ENCODE assay signal across 20 cellular contexts in genomic region chr22:39925273-39925672, GRCh38. TPM values are rescaled to one million over a fixed set of nuclear protein-coding genes. Genes with fewer than 3 reads are reported as not detected.
A peak's percentile ranks its signal among the peaks of the same experiment; 100 is the strongest.
DNase-seq lines count a peak whose midpoint lies in the region; ATAC-seq and TF ChIP-seq lines count a peak whose summit lies in the region.
"Had no signal": no experiment of that assay in that cellular context is flagged by ENCODE, and none has a peak within 500 bp of the region (broad histone marks: within the 10 kb centered on the region; RNA-seq: fewer than 3 reads in every experiment).

No MANE protein-coding gene starts in this region.

- H3K27ac Mint-ChIP-seq in CD4-positive, CD25-positive, alpha-beta regulatory T cell: peak overlapping the region in 2 of 3 donors; percentile 36 to 88
- H3K27ac Mint-ChIP-seq in CD4-positive, alpha-beta memory T cell: peak overlapping the region in 5 of 7 donors; percentile 72 to 93 (median 92)
- peak overlapping the region; percentile 96 for H3K27ac Mint-ChIP-seq in activated T-helper 1 cell treated with anti-CD3 and anti-CD28 coated beads, Interleukin-12 subunit alpha, Interleukin-12 subunit beta, Interleukin-2, Interleukin-4 antibody, amounts not matched to agents 30 ng/mL and 10 ng/mL and 1 ng/mL, durations not matched to agents 14 hours and 24 hours and 36 hours

- H3K4me3 Mint-ChIP-seq in CD4-positive, CD25-positive, alpha-beta regulatory T cell: peak overlapping the region in 2 of 4 donors; percentile 77 to 87
- H3K4me3 Mint-ChIP-seq in CD4-positive, alpha-beta memory T cell: peak overlapping the region in 1 of 8 donors; percentile 55
- H3K4me3 Mint-ChIP-seq in activated T-helper 1 cell treated with anti-CD3 and anti-CD28 coated beads, Interleukin-12 subunit alpha, Interleukin-12 subunit beta, Interleukin-2, Interleukin-4 antibody, amounts not matched to agents 30 ng/mL and 10 ng/mL and 1 ng/mL, durations not matched to agents 14 hours and 24 hours and 36 hours: no peak overlapping the region
- H3K4me3 Mint-ChIP-seq: CD14-positive monocyte had no signal

- intact Hi-C loops in CD4-positive, alpha-beta memory T cell (cut with micrococcal nuclease): no loop called here
- intact Hi-C loops in activated T-helper 1 cell treated with anti-CD3 and anti-CD28 coated beads, Interleukin-12 subunit alpha, Interleukin-12 subunit beta, Interleukin-2, Interleukin-4 antibody, amounts not matched to agents 30 ng/mL and 10 ng/mL and 1 ng/mL, durations not matched to agents 14 hours and 24 hours and 36 hours (cut with micrococcal nuclease): loop anchor here (5.0 kb wide), 1 partner anchor 37 kb away; the partner anchor contains the start of gene TMA7B

- peak overlapping the region; percentile 84 for H3K4me3 ChIP-seq in CD4-positive, CD25-positive, alpha-beta regulatory T cell (ENCODE audit: low read depth, low read length)
- H3K4me3 ChIP-seq in CD4-positive, alpha-beta memory T cell (ENCODE audit: low read length in 2 of 2): peak overlapping the region; percentile 25 to 27
- H3K4me3 ChIP-seq: HAP-1 had no signal

- ATAC-seq in CD4-positive, CD25-positive, alpha-beta regulatory T cell (ENCODE audit: low read depth in 2 of 2): no peak

- peaks cover 43% of the 10 kb centered on the region for H3K36me3 Mint-ChIP-seq in CD4-positive, CD25-positive, alpha-beta regulatory T cell
- peaks cover 21 to 54% of the 10 kb centered on the region in 2 donors for H3K36me3 Mint-ChIP-seq in CD4-positive, alpha-beta memory T cell
- peaks cover 29% of the 10 kb centered on the region for H3K36me3 Mint-ChIP-seq in activated T-helper 1 cell treated with anti-CD3 and anti-CD28 coated beads, Interleukin-12 subunit alpha, Interleukin-12 subunit beta, Interleukin-2, Interleukin-4 antibody, amounts not matched to agents 30 ng/mL and 10 ng/mL and 1 ng/mL, durations not matched to agents 14 hours and 24 hours and 36 hours (ENCODE audit: low read depth)
- H3K36me3 Mint-ChIP-seq: CD14-positive monocyte had no signal

- POLR2A ChIA-PET in CD4-positive, alpha-beta memory T cell (lab: Charles Lee; ENCODE audit: partially characterized antibody): interaction anchor here (0.7 to 11.5 kb wide), 13 partner anchors 7 to 1656 kb away, joined by 3 to 424 read pairs (median 3); partner anchors contain the start of gene GRAP2

- no peak for DNase-seq in CD4-positive, CD25-positive, alpha-beta regulatory T cell
- no peak for DNase-seq in CD4-positive, alpha-beta memory T cell
- no peak for DNase-seq in activated T-helper 1 cell treated with anti-CD3 and anti-CD28 coated beads, Interleukin-12 subunit alpha, Interleukin-12 subunit beta, Interleukin-2, Interleukin-4 antibody, amounts not matched to agents 30 ng/mL and 10 ng/mL and 1 ng/mL, durations not matched to agents 14 hours and 24 hours and 36 hours (ENCODE audit: low spot score)
- DNase-seq in occipital lobe (lab: John Stamatoyannopoulos, UW) (peak; percentile 35), erythroblast (lab: John Stamatoyannopoulos, UW) (no peak), substantia nigra (lab: John Stamatoyannopoulos, UW) (no peak), mesenteric fat pad (ENCODE audit: low spot score) (no peak)
- DNase-seq: ACHN, AML-193, IMR-90, NCI-H1417, NCI-H2029, NCI-H2171 treated with DMSO at 0.1 percent for 48 hours, NCI-H446 treated with DMSO at 0.1 percent for 48 hours, NCI-H748 treated with DMSO at 0.1 percent for 48 hours, RPMI8226 had no signal

- no peaks in the 10 kb centered on the region for H3K9me3 ChIP-seq in CD4-positive, CD25-positive, alpha-beta regulatory T cell (ENCODE audit: control insufficient read depth in 2 of 2, low read length in 2 of 2)
- H3K9me3 ChIP-seq in CD4-positive, alpha-beta memory T cell (ENCODE audit: control insufficient read depth in 1 of 2, low read length in 2 of 2): no peaks in the 10 kb centered on the region
- H3K9me3 ChIP-seq: HAP-1 had no signal

- CTCF ChIA-PET in CD4-positive, alpha-beta memory T cell (lab: Charles Lee; ENCODE audit: partially characterized antibody): interaction anchor here (0.6 to 6.9 kb wide), 8 partner anchors 9 to 428 kb away, joined by 3 to 68 read pairs (median 10); no protein-coding TSS in a partner anchor

- peak overlapping the region; percentile 62 for H3K27ac ChIP-seq in CD4-positive, CD25-positive, alpha-beta regulatory T cell (ENCODE audit: insufficient read depth, low read length, poor library complexity, severe bottlenecking)
- peak overlapping the region; percentile 49 for H3K27ac ChIP-seq in CD4-positive, alpha-beta memory T cell (ENCODE audit: low read depth, low read length)
- no peak overlapping the region for H3K27ac ChIP-seq in substantia nigra (ENCODE audit: low read depth, low read length, poor library complexity, severe bottlenecking)

- H3K9me3 Mint-ChIP-seq in CD4-positive, CD25-positive, alpha-beta regulatory T cell: no peaks in the 10 kb centered on the region
- H3K9me3 Mint-ChIP-seq in CD4-positive, alpha-beta memory T cell: no peaks in the 10 kb centered on the region
- H3K9me3 Mint-ChIP-seq in activated T-helper 1 cell treated with anti-CD3 and anti-CD28 coated beads, Interleukin-12 subunit alpha, Interleukin-12 subunit beta, Interleukin-2, Interleukin-4 antibody, amounts not matched to agents 30 ng/mL and 10 ng/mL and 1 ng/mL, durations not matched to agents 14 hours and 24 hours and 36 hours: no peaks in the 10 kb centered on the region
- H3K9me3 Mint-ChIP-seq: CD14-positive monocyte had no signal

- no peaks in the 10 kb centered on the region for H3K27me3 Mint-ChIP-seq in CD4-positive, CD25-positive, alpha-beta regulatory T cell
- peaks cover 0 to 1% of the 10 kb centered on the region in 2 donors for H3K27me3 Mint-ChIP-seq in CD4-positive, alpha-beta memory T cell
- no peaks in the 10 kb centered on the region for H3K27me3 Mint-ChIP-seq in activated T-helper 1 cell treated with anti-CD3 and anti-CD28 coated beads, Interleukin-12 subunit alpha, Interleukin-12 subunit beta, Interleukin-2, Interleukin-4 antibody, amounts not matched to agents 30 ng/mL and 10 ng/mL and 1 ng/mL, durations not matched to agents 14 hours and 24 hours and 36 hours (ENCODE audit: insufficient read depth)

- H3K4me1 Mint-ChIP-seq in CD4-positive, CD25-positive, alpha-beta regulatory T cell: peaks cover 50 to 62% (median 57%) of the 10 kb centered on the region in 4 donors
- peaks cover 51 to 65% (median 58%) of the 10 kb centered on the region in 4 donors for H3K4me1 Mint-ChIP-seq in CD4-positive, alpha-beta memory T cell
- H3K4me1 Mint-ChIP-seq in activated T-helper 1 cell treated with anti-CD3 and anti-CD28 coated beads, Interleukin-12 subunit alpha, Interleukin-12 subunit beta, Interleukin-2, Interleukin-4 antibody, amounts not matched to agents 30 ng/mL and 10 ng/mL and 1 ng/mL, durations not matched to agents 14 hours and 24 hours and 36 hours (ENCODE audit: low read depth): peaks cover 60% of the 10 kb centered on the region

- no peaks in the 10 kb centered on the region for H3K27me3 ChIP-seq in CD4-positive, CD25-positive, alpha-beta regulatory T cell (ENCODE audit: control insufficient read depth, insufficient read depth, low read length)
- H3K27me3 ChIP-seq in CD4-positive, alpha-beta memory T cell (ENCODE audit: insufficient read depth, low read length): no peaks in the 10 kb centered on the region

- H3K36me3 ChIP-seq in CD4-positive, CD25-positive, alpha-beta regulatory T cell (ENCODE audit: control insufficient read depth, insufficient read depth, low read length): no peaks in the 10 kb centered on the region
- no peaks in the 10 kb centered on the region for H3K36me3 ChIP-seq in CD4-positive, alpha-beta memory T cell (ENCODE audit: insufficient read depth, low read length)
- H3K36me3 ChIP-seq: HAP-1 had no signal

- peaks cover 98% of the 10 kb centered on the region for H3K4me1 ChIP-seq in CD4-positive, CD25-positive, alpha-beta regulatory T cell (ENCODE audit: control insufficient read depth, insufficient read depth, low read length, poor library complexity, severe bottlenecking)
- peaks cover 100% of the 10 kb centered on the region for H3K4me1 ChIP-seq in CD4-positive, alpha-beta memory T cell (ENCODE audit: insufficient read depth, low read length)
- H3K4me1 ChIP-seq: HAP-1 had no signal

- no peak for TF ChIP-seq POLR2A in erythroblast (IDR thresholded peaks at IDR 0.05; ENCODE audit: low read length)

RNA-seq across cellular contexts. Expression of gene GRAP2, which starts 24.4 kb away (rescaled TPM):
- 160 TPM for total RNA-seq in CD4-positive, CD25-positive, alpha-beta regulatory T cell
- polyA plus RNA-seq in CD4-positive, CD25-positive, alpha-beta regulatory T cell: 10 to 100 TPM; 48.9 to 79.2 (median 52.2) TPM
- 100 to 1,000 TPM; 134 to 140 TPM for total RNA-seq in CD4-positive, alpha-beta memory T cell
- polyA plus RNA-seq in CD4-positive, alpha-beta memory T cell: 10 to 100 TPM; 53.1 to 86.7 TPM
- total RNA-seq in activated T-helper 1 cell treated with anti-CD3 and anti-CD28 coated beads, Interleukin-12 subunit alpha, Interleukin-12 subunit beta, Interleukin-2, Interleukin-4 antibody, amounts not matched to agents 30 ng/mL and 10 ng/mL and 1 ng/mL, durations not matched to agents 14 hours and 24 hours and 36 hours: 30.5 and 31.3 TPM in 2 replicates
- total RNA-seq in occipital lobe (2.7 TPM), mesenteric fat pad (1.3 TPM)
- total RNA-seq: IMR-90 had no signal
- polyA plus RNA-seq: IMR-90 had no signal

RNA-seq across cellular contexts. Expression of gene ENTHD1, which starts 31.7 kb away (rescaled TPM):
- total RNA-seq in CD4-positive, CD25-positive, alpha-beta regulatory T cell: not detected
- under 1 TPM; 0.13 to 0.32 (median 0.18) TPM for polyA plus RNA-seq in CD4-positive, CD25-positive, alpha-beta regulatory T cell
- total RNA-seq in CD4-positive, alpha-beta memory T cell: under 1 TPM; 0.26 to 0.47 TPM
- polyA plus RNA-seq in CD4-positive, alpha-beta memory T cell: under 1 TPM; 0.10 to 0.14 TPM
- total RNA-seq in activated T-helper 1 cell treated with anti-CD3 and anti-CD28 coated beads, Interleukin-12 subunit alpha, Interleukin-12 subunit beta, Interleukin-2, Interleukin-4 antibody, amounts not matched to agents 30 ng/mL and 10 ng/mL and 1 ng/mL, durations not matched to agents 14 hours and 24 hours and 36 hours: 0.08 and 0.20 TPM in 2 replicates
- total RNA-seq in occipital lobe (0.16 TPM), mesenteric fat pad (not detected)
- total RNA-seq: G401, HT1080, IMR-90 had no signal
- polyA plus RNA-seq: CD14-positive monocyte, IMR-90 had no signal

RNA-seq across cellular contexts. Expression of gene TMA7B, which starts 34.9 kb away (rescaled TPM):
- total RNA-seq in CD4-positive, CD25-positive, alpha-beta regulatory T cell: 13.0 TPM
- 1 to 10 TPM in 3 of 4 donors, under 1 TPM in 1; 0.91 to 1.8 (median 1.5) TPM for polyA plus RNA-seq in CD4-positive, CD25-positive, alpha-beta regulatory T cell
- 10 to 100 TPM in 1 of 2 experiments, 1 to 10 TPM in 1; 9.3 to 10.2 TPM for total RNA-seq in CD4-positive, alpha-beta memory T cell
- polyA plus RNA-seq in CD4-positive, alpha-beta memory T cell: 1 to 10 TPM in 1 of 2 donors, not detected in 1; 3.3 TPM
- 1.3 and 1.7 TPM in 2 replicates for total RNA-seq in activated T-helper 1 cell treated with anti-CD3 and anti-CD28 coated beads, Interleukin-12 subunit alpha, Interleukin-12 subunit beta, Interleukin-2, Interleukin-4 antibody, amounts not matched to agents 30 ng/mL and 10 ng/mL and 1 ng/mL, durations not matched to agents 14 hours and 24 hours and 36 hours
- not detected for total RNA-seq in occipital lobe
- not detected for total RNA-seq in mesenteric fat pad
- total RNA-seq: G401, HT1080, IMR-90 had no signal
- polyA plus RNA-seq: IMR-90 had no signal
